In genomic region chr7:30681262-30682130, GRCh38 we compare ENCODE assay signal across 8 cellular contexts. TPM values are rescaled to one million over a fixed set of nuclear protein-coding genes. Genes with fewer than 3 reads are reported as not detected.
DNase-seq lines count a peak whose midpoint lies in the region; ATAC-seq lines count a peak whose summit lies in the region.

No MANE protein-coding gene starts in this region.

- peak overlapping the region; percentile 2 to 30 (median 21) for H3K4me3 ChIP-seq in skin epidermis

- no peaks in the 10 kb centered on the region for H3K36me3 Mint-ChIP-seq in activated CD8-positive, alpha-beta T cell treated with anti-CD3 and anti-CD28 coated beads, Interleukin-2, amount 10 ng/mL, durations not matched to agents 7 days and 5 days (ENCODE audit: low read depth)

- no peak for DNase-seq in activated CD8-positive, alpha-beta T cell treated with anti-CD3 and anti-CD28 coated beads, Interleukin-2, amount 10 ng/mL, durations not matched to agents 7 days and 5 days
- DNase-seq in iPS DF 19.7 (ENCODE audit: low read depth, low spot score) (peak; percentile 63), DMS79 (lab: John Stamatoyannopoulos, UW) (no peak), NCI-H774 (lab: John Stamatoyannopoulos, UW) (no peak)

- peak overlapping the region; percentile 49 for H3K4me3 Mint-ChIP-seq in activated CD8-positive, alpha-beta T cell treated with anti-CD3 and anti-CD28 coated beads, Interleukin-2, amount 10 ng/mL, durations not matched to agents 7 days and 5 days

- ATAC-seq in HG02759 (IDR thresholded peaks at IDR 0.05; ENCODE audit: unreplicated experiment) (peak; percentile 12), HG03108 (IDR thresholded peaks at IDR 0.05; ENCODE audit: unreplicated experiment) (no peak), GM18502 (IDR thresholded peaks at IDR 0.05; ENCODE audit: poor library complexity, unreplicated experiment) (no peak)
- peak; percentile 31 for ATAC-seq in activated CD8-positive, alpha-beta T cell treated with anti-CD3 and anti-CD28 coated beads, Interleukin-2, amount 10 ng/mL, durations not matched to agents 7 days and 5 days

- no peak overlapping the region for H3K27ac ChIP-seq in skin epidermis

- CTCF ChIA-PET in activated CD8-positive, alpha-beta T cell treated with anti-CD3 and anti-CD28 coated beads, Interleukin-2, amount 10 ng/mL, durations not matched to agents 7 days and 5 days (lab: Charles Lee): interaction anchor here (1.2 to 5.0 kb wide), 5 partner anchors 27 to 117 kb away, joined by 3 to 58 read pairs (median 4); no protein-coding TSS in a partner anchor

- POLR2A ChIA-PET in activated CD8-positive, alpha-beta T cell treated with anti-CD3 and anti-CD28 coated beads, Interleukin-2, amount 10 ng/mL, durations not matched to agents 7 days and 5 days (lab: Charles Lee): interaction anchor here (0.7 kb wide), 1 partner anchor 46 kb away, joined by 3 read pairs; no protein-coding TSS in a partner anchor

- H3K4me1 Mint-ChIP-seq in activated CD8-positive, alpha-beta T cell treated with anti-CD3 and anti-CD28 coated beads, Interleukin-2, amount 10 ng/mL, durations not matched to agents 7 days and 5 days (ENCODE audit: low read depth): peaks cover 10% of the 10 kb centered on the region

- no peaks in the 10 kb centered on the region for H3K9me3 Mint-ChIP-seq in activated CD8-positive, alpha-beta T cell treated with anti-CD3 and anti-CD28 coated beads, Interleukin-2, amount 10 ng/mL, durations not matched to agents 7 days and 5 days (ENCODE audit: insufficient read depth)

- peaks cover 71% of the 10 kb centered on the region for H3K27me3 Mint-ChIP-seq in activated CD8-positive, alpha-beta T cell treated with anti-CD3 and anti-CD28 coated beads, Interleukin-2, amount 10 ng/mL, durations not matched to agents 7 days and 5 days (ENCODE audit: low read depth)

- H3K27ac Mint-ChIP-seq in activated CD8-positive, alpha-beta T cell treated with anti-CD3 and anti-CD28 coated beads, Interleukin-2, amount 10 ng/mL, durations not matched to agents 7 days and 5 days: no peak overlapping the region

RNA-seq across cellular contexts. Expression of gene CRHR2, which starts 0.8 kb away (rescaled TPM):
- total RNA-seq in activated CD8-positive, alpha-beta T cell treated with anti-CD3 and anti-CD28 coated beads, Interleukin-2, amount 10 ng/mL, durations not matched to agents 7 days and 5 days: not detected

Comparison
In these comparisons a context has a peak if more than half of its experiments do, and no peak if none do; other contexts are left out.
1. ATAC-seq: peak in HG02759 (single experiment) and activated CD8-positive, alpha-beta T cell treated with anti-CD3 and anti-CD28 coated beads, Interleukin-2, amount 10 ng/mL, durations not matched to agents 7 days and 5 days (single experiment); none in HG03108 (single experiment) and GM18502 (single experiment).